ENCODE assay signal across 8 cellular contexts in genomic region chr1:174954686-174955669, GRCh38. TPM values are rescaled to one million over a fixed set of nuclear protein-coding genes. Genes with fewer than 3 reads are reported as not detected.
DNase-seq lines count a peak whose midpoint lies in the region; ATAC-seq, FAIRE-seq and TF ChIP-seq lines count a peak whose summit lies in the region.

No MANE protein-coding gene starts in this region.

- no peak for DNase-seq in GM19239 (ENCODE audit: insufficient read length, low spot score)
- DNase-seq in NCI-H2081 (lab: John Stamatoyannopoulos, UW) = peak; percentile 68 to 84
- no peak for DNase-seq in activated naive CD4-positive, alpha-beta T cell treated with anti-CD3 and anti-CD28 coated beads, Interleukin-2, amount 10 ng/mL, durations not matched to agents 7 days and 5 days
- no peak for DNase-seq in gastrocnemius medialis
- DNase-seq in mucosa of gallbladder (ENCODE audit: low spot score) = no peak

- no peak overlapping the region for H3K4me2 ChIP-seq in neural cell (ENCODE audit: low read length)

- no peak overlapping the region for H3K27ac Mint-ChIP-seq in activated naive CD4-positive, alpha-beta T cell treated with anti-CD3 and anti-CD28 coated beads, Interleukin-2, amount 10 ng/mL, durations not matched to agents 7 days and 5 days

- no peaks in the 10 kb centered on the region for H3K79me2 ChIP-seq in neural cell (replicated peaks; ENCODE audit: insufficient read depth, low read length)

- no peaks in the 10 kb centered on the region for H3K4me1 ChIP-seq in gastrocnemius medialis

- no peaks in the 10 kb centered on the region for H4K20me1 ChIP-seq in neural cell (ENCODE audit: insufficient read depth)

- peak overlapping the region; percentile 29 for H3K27ac ChIP-seq in VCaP
- H3K27ac ChIP-seq in neural cell (ENCODE audit: low read length) = peak overlapping the region; percentile 12
- no peak overlapping the region for H3K27ac ChIP-seq in gastrocnemius medialis

- peaks cover 8% of the 10 kb centered on the region for H3K36me3 Mint-ChIP-seq in activated naive CD4-positive, alpha-beta T cell treated with anti-CD3 and anti-CD28 coated beads, Interleukin-2, amount 10 ng/mL, durations not matched to agents 7 days and 5 days

- H2AFZ ChIP-seq in neural cell (ENCODE audit: low read depth, low read length) = no peak overlapping the region

- no peaks in the 10 kb centered on the region for H3K9me2 ChIP-seq in neural cell (ENCODE audit: insufficient read depth, low read length)

- TF ChIP-seq EP300 in neural cell (conservative IDR thresholded peaks at IDR 0.05; ENCODE audit: poor library complexity, severe bottlenecking) = no peak

- H3K9me3 Mint-ChIP-seq in activated naive CD4-positive, alpha-beta T cell treated with anti-CD3 and anti-CD28 coated beads, Interleukin-2, amount 10 ng/mL, durations not matched to agents 7 days and 5 days = no peaks in the 10 kb centered on the region

- no peak overlapping the region for H3K4me3 Mint-ChIP-seq in activated naive CD4-positive, alpha-beta T cell treated with anti-CD3 and anti-CD28 coated beads, Interleukin-2, amount 10 ng/mL, durations not matched to agents 7 days and 5 days

- no peaks in the 10 kb centered on the region for H3K36me3 ChIP-seq in neural cell (ENCODE audit: insufficient read depth, low read length)
- no peaks in the 10 kb centered on the region for H3K36me3 ChIP-seq in gastrocnemius medialis

- CTCF ChIA-PET in activated naive CD4-positive, alpha-beta T cell treated with anti-CD3 and anti-CD28 coated beads, Interleukin-2, amount 10 ng/mL, durations not matched to agents 7 days and 5 days (lab: Charles Lee) = interaction anchor here (0.7 kb wide), 1 partner anchor 9 kb away, joined by 3 read pairs; no protein-coding TSS in a partner anchor

- H3K9me3 ChIP-seq in neural cell (ENCODE audit: low read length) (no peaks in the 10 kb centered on the region), gastrocnemius medialis (no peaks in the 10 kb centered on the region)

- in situ Hi-C loops in gastrocnemius medialis (cut with MboI; ENCODE audit: low sequenced_read_pairs in 4 of 4) = no loop called here

- no peaks in the 10 kb centered on the region for H3F3A ChIP-seq in neural cell (ENCODE audit: insufficient read depth, low read length, poor library complexity, severe bottlenecking)

- peaks cover 33% of the 10 kb centered on the region for H3K4me1 Mint-ChIP-seq in activated naive CD4-positive, alpha-beta T cell treated with anti-CD3 and anti-CD28 coated beads, Interleukin-2, amount 10 ng/mL, durations not matched to agents 7 days and 5 days

- H3K27me3 Mint-ChIP-seq in activated naive CD4-positive, alpha-beta T cell treated with anti-CD3 and anti-CD28 coated beads, Interleukin-2, amount 10 ng/mL, durations not matched to agents 7 days and 5 days = no peaks in the 10 kb centered on the region

- ATAC-seq in gastrocnemius medialis = no peak
- no peak for ATAC-seq in GM21528 (IDR thresholded peaks at IDR 0.05; ENCODE audit: low FRiP score, unreplicated experiment)

- H3K4me3 ChIP-seq in neural cell (ENCODE audit: low read length) = peak overlapping the region; percentile 33
- no peak overlapping the region for H3K4me3 ChIP-seq in gastrocnemius medialis

- TF ChIP-seq CTCF in VCaP (conservative IDR thresholded peaks at IDR 0.05) = no peak
- TF ChIP-seq CTCF in neural cell (IDR thresholded peaks at IDR 0.05; ENCODE audit: poor library complexity, severe bottlenecking) = no peak
- no peak for TF ChIP-seq CTCF in gastrocnemius medialis (IDR thresholded peaks at IDR 0.05 in 4 of 5, conservative IDR thresholded peaks at IDR 0.05 in 1 of 5)

- peak; percentile 8 for FAIRE-seq in GM19239 (lab: Jason Lieb, UNC)

- intact Hi-C loops in gastrocnemius medialis (cut with DNase I; ENCODE audit: low total_unique reads) = no loop called here

- H3K9ac ChIP-seq in neural cell (ENCODE audit: low read length) = no peak overlapping the region

- TF ChIP-seq RAD21 in neural cell (conservative IDR thresholded peaks at IDR 0.05) = no peak

- no peak for TF ChIP-seq POLR2A in gastrocnemius medialis (IDR thresholded peaks at IDR 0.05)

- no peaks in the 10 kb centered on the region for H3K27me3 ChIP-seq in neural cell (ENCODE audit: insufficient read depth, low read depth, low read length)
- H3K27me3 ChIP-seq in gastrocnemius medialis = no peaks in the 10 kb centered on the region

TF ChIP-seq in neural cell, 6 proteins besides CTCF, POLR2A, EP300 and RAD21:
- TF ChIP-seq POLR2AphosphoS5 (IDR thresholded peaks at IDR 0.05) (no peak), SMC3 (conservative IDR thresholded peaks at IDR 0.05; ENCODE audit: poor library complexity) (no peak), MXI1 (conservative IDR thresholded peaks at IDR 0.05; ENCODE audit: poor library complexity, severe bottlenecking) (no peak), EZH2 (IDR thresholded peaks at IDR 0.05; ENCODE audit: borderline replicate concordance, insufficient read depth, low read length, poor library complexity, severe bottlenecking) (no peak)
TF ChIP-seq in neural cell: peak in this region for 0.

RNA-seq across cellular contexts. Expression of gene CACYBP, which starts 44.8 kb away (rescaled TPM):
- 177 and 484 TPM in 2 replicates for polyA plus RNA-seq in neural cell
- 96.4 and 156 TPM in 2 replicates for polyA minus RNA-seq in neural cell
- total RNA-seq in gastrocnemius medialis = 10 to 100 TPM; 32.9 to 99.6 (median 73.7) TPM
- total RNA-seq in mucosa of gallbladder = 78.1 TPM

Comparison
In these comparisons a context has a peak if more than half of its experiments do, and no peak if none do; other contexts are left out.
1. DNase-seq: peak in NCI-H2081 (2 of 2); none in GM19239 (single experiment), activated naive CD4-positive, alpha-beta T cell treated with anti-CD3 and anti-CD28 coated beads, Interleukin-2, amount 10 ng/mL, durations not matched to agents 7 days and 5 days (single experiment), gastrocnemius medialis (0 of 2) and mucosa of gallbladder (single experiment).
2. H3K27ac ChIP-seq: peak in VCaP (single experiment) and neural cell (single experiment); none in gastrocnemius medialis (0 of 4).